8 cellular contexts compared by ENCODE assay signal in the genomic region with DNA sequence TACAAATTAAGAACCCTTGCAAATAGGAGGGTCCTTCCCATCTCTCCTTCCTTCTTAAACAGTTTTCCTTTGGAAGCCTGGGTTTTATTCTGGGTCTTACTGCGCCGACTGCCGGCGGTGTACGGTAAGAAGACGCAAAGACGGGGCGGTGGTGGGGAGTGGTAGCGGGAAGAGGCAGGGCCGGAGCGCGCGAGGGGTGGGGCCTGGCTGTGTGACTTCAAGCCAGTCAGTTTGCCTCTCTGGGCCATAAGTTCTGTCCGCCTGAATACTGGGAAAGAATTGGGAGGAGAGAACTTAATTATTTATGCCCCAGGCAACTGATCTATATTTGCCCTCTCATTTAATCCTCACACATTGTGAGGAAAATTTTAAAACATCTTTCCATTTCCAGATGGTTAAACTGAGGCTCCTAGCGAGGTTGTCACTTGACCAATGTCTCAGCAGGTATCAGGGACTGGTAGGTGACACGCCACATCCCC. TPM values are rescaled to one million over a fixed set of nuclear protein-coding genes. Genes with fewer than 3 reads are reported as not detected.
DNase-seq lines count a peak whose midpoint lies in the region; ATAC-seq lines count a peak whose summit lies in the region.

No MANE protein-coding gene starts in this region.

- H3K27ac Mint-ChIP-seq in activated CD8-positive, alpha-beta memory T cell treated with anti-CD3 and anti-CD28 coated beads, Interleukin-2, amount 10 ng/mL, durations not matched to agents 7 days and 5 days, result peak overlapping the region; percentile 85

- H3K9me3 ChIP-seq in endocrine pancreas (ENCODE audit: control insufficient read depth, low read length) (no peaks in the 10 kb centered on the region), mesodermal cell (ENCODE audit: control insufficient read depth, low read length) (no peaks in the 10 kb centered on the region)

- ATAC-seq in HG03460 (IDR thresholded peaks at IDR 0.05; ENCODE audit: unreplicated experiment), result peak; percentile 55
- ATAC-seq in activated CD8-positive, alpha-beta memory T cell treated with anti-CD3 and anti-CD28 coated beads, Interleukin-2, amount 10 ng/mL, durations not matched to agents 7 days and 5 days, result peak; percentile 62

- CTCF ChIA-PET in activated CD8-positive, alpha-beta memory T cell treated with anti-CD3 and anti-CD28 coated beads, Interleukin-2, amount 10 ng/mL, durations not matched to agents 7 days and 5 days (lab: Charles Lee), result interaction anchor here (1.0 kb wide), 1 partner anchor 21 kb away, joined by 3 read pairs; no protein-coding TSS in a partner anchor

- H3K4me1 Mint-ChIP-seq in activated CD8-positive, alpha-beta memory T cell treated with anti-CD3 and anti-CD28 coated beads, Interleukin-2, amount 10 ng/mL, durations not matched to agents 7 days and 5 days, result peaks cover 25% of the 10 kb centered on the region

- no peaks in the 10 kb centered on the region for H3K27me3 Mint-ChIP-seq in activated CD8-positive, alpha-beta memory T cell treated with anti-CD3 and anti-CD28 coated beads, Interleukin-2, amount 10 ng/mL, durations not matched to agents 7 days and 5 days

- no peaks in the 10 kb centered on the region for H3K27me3 ChIP-seq in endocrine pancreas (ENCODE audit: control insufficient read depth, insufficient read depth, low read length)

- peak overlapping the region; percentile 89 for H3K4me3 Mint-ChIP-seq in activated CD8-positive, alpha-beta memory T cell treated with anti-CD3 and anti-CD28 coated beads, Interleukin-2, amount 10 ng/mL, durations not matched to agents 7 days and 5 days

- 0% methylated on average over 1 of the region's 16 CpGs; no CpG with 5 or more reads in 1 of the 2 experiments for WGBS in mesodermal cell (ENCODE audit: insufficient coverage in 2 of 2), 2 experiments

- H3K36me3 Mint-ChIP-seq in activated CD8-positive, alpha-beta memory T cell treated with anti-CD3 and anti-CD28 coated beads, Interleukin-2, amount 10 ng/mL, durations not matched to agents 7 days and 5 days, result peaks cover 2% of the 10 kb centered on the region

- H3K4me1 ChIP-seq in endocrine pancreas (ENCODE audit: control insufficient read depth, insufficient read depth, low read length) (peaks cover 11% of the 10 kb centered on the region), mesodermal cell (ENCODE audit: control insufficient read depth, insufficient read depth, low read length, poor library complexity, severe bottlenecking) (no peaks in the 10 kb centered on the region)

- H3K4me3 ChIP-seq in endocrine pancreas (ENCODE audit: control insufficient read depth, insufficient read depth, low read length) (peak overlapping the region; percentile 5), mesodermal cell (ENCODE audit: extremely low read depth, insufficient read depth, low read length, poor library complexity, severe bottlenecking) (peak overlapping the region; percentile 48)

- H3K36me3 ChIP-seq in endocrine pancreas (ENCODE audit: control insufficient read depth, insufficient read depth, low read length), result no peaks in the 10 kb centered on the region
- no peaks in the 10 kb centered on the region for H3K36me3 ChIP-seq in mesodermal cell (ENCODE audit: control insufficient read depth, insufficient read depth, low read length)

- DNase-seq in SIG-M5 treated with dmso at 0.1 percent for 504 hours (lab: John Stamatoyannopoulos, UW; ENCODE audit: unreplicated experiment) (peak; percentile 62), SIG-M5 (lab: John Stamatoyannopoulos, UW) (no peak), NCI-H774 (lab: John Stamatoyannopoulos, UW) (peak; percentile 55)
- DNase-seq in activated CD8-positive, alpha-beta memory T cell treated with anti-CD3 and anti-CD28 coated beads, Interleukin-2, amount 10 ng/mL, durations not matched to agents 7 days and 5 days, result peak; percentile 87
- DNase-seq in stimulated activated CD8-positive, alpha-beta memory T cell treated with anti-CD3 and anti-CD28 coated beads, Interleukin-15, amount 100 ng/mL, for 48 hours (ENCODE audit: low read depth in 2 of 2), result peak; percentile 60 to 67

- H3K27ac ChIP-seq in mesodermal cell (ENCODE audit: low read depth, low read length, severe bottlenecking), result peak overlapping the region; percentile 95

- no peak overlapping the region for H3K9ac ChIP-seq in endocrine pancreas (ENCODE audit: control insufficient read depth, insufficient read depth, low read length)

- H3K9me3 Mint-ChIP-seq in activated CD8-positive, alpha-beta memory T cell treated with anti-CD3 and anti-CD28 coated beads, Interleukin-2, amount 10 ng/mL, durations not matched to agents 7 days and 5 days (ENCODE audit: low read depth), result no peaks in the 10 kb centered on the region

RNA-seq across cellular contexts. Expression of a gene that starts 0.7 kb away (rescaled TPM):
- 10 to 100 TPM in 1 of 2 experiments, 1 to 10 TPM in 1; 6.2 to 14.4 TPM for total RNA-seq in activated CD8-positive, alpha-beta memory T cell treated with anti-CD3 and anti-CD28 coated beads, Interleukin-2, amount 10 ng/mL, durations not matched to agents 7 days and 5 days
- 4.8 TPM for polyA plus RNA-seq in mesodermal cell (2013, experiment 1 of 2)
- 3.5 TPM for polyA plus RNA-seq in mesodermal cell (2013, experiment 2 of 2)

RNA-seq across cellular contexts. Expression of a gene that starts 11.0 kb away (rescaled TPM):
- total RNA-seq in activated CD8-positive, alpha-beta memory T cell treated with anti-CD3 and anti-CD28 coated beads, Interleukin-2, amount 10 ng/mL, durations not matched to agents 7 days and 5 days, result 10 to 100 TPM; 19.3 to 29.5 TPM
- polyA plus RNA-seq in mesodermal cell (2013, experiment 1 of 2), result 23.7 TPM
- 29.0 TPM for polyA plus RNA-seq in mesodermal cell (2013, experiment 2 of 2)

RNA-seq across cellular contexts. Expression of a gene that starts 44.6 kb away (rescaled TPM):
- total RNA-seq in activated CD8-positive, alpha-beta memory T cell treated with anti-CD3 and anti-CD28 coated beads, Interleukin-2, amount 10 ng/mL, durations not matched to agents 7 days and 5 days, result under 1 TPM in 1 of 2 experiments, not detected in 1; 0.20 TPM
- polyA plus RNA-seq in mesodermal cell (2013, experiment 1 of 2), result 7.4 TPM
- polyA plus RNA-seq in mesodermal cell (2013, experiment 2 of 2), result 7.3 TPM
